24 cellular contexts compared by ENCODE assay signal in genomic region chr10:3150961-3151360, GRCh38. TPM values are rescaled to one million over a fixed set of nuclear protein-coding genes. Genes with fewer than 3 reads are reported as not detected.
A peak's percentile ranks its signal among the peaks of the same experiment; 100 is the strongest.
DNase-seq lines count a peak whose midpoint lies in the region; ATAC-seq and TF ChIP-seq lines count a peak whose summit lies in the region.
"Had no signal": no experiment of that assay in that cellular context is flagged by ENCODE, and none has a peak within 500 bp of the region (broad histone marks: within the 10 kb centered on the region; RNA-seq: fewer than 3 reads in every experiment).

No MANE protein-coding gene starts in this region.

- no peak for ATAC-seq in activated naive CD8-positive, alpha-beta T cell treated with anti-CD3 and anti-CD28 coated beads, Interleukin-2, amount 50 U/mL, for 24 hours
- no peak for ATAC-seq in upper lobe of right lung
- no peak for ATAC-seq in GM18867 (IDR thresholded peaks at IDR 0.05; ENCODE audit: unreplicated experiment)
- ATAC-seq: GM12878 had no signal

- H3K9me3 Mint-ChIP-seq in activated CD4-positive, alpha-beta T cell treated with anti-CD3 and anti-CD28 coated beads, Interleukin-2, amount 10 ng/mL, durations not matched to agents 7 days and 5 days = no peaks in the 10 kb centered on the region
- no peaks in the 10 kb centered on the region for H3K9me3 Mint-ChIP-seq in activated naive CD8-positive, alpha-beta T cell treated with anti-CD3 and anti-CD28 coated beads for 36 hours
- H3K9me3 Mint-ChIP-seq in activated naive CD8-positive, alpha-beta T cell treated with anti-CD3 and anti-CD28 coated beads, Interleukin-2, amount 50 U/mL, for 24 hours = no peaks in the 10 kb centered on the region
- H3K9me3 Mint-ChIP-seq: CD14-positive monocyte; CD4-positive, alpha-beta T cell; CD8-positive, alpha-beta memory T cell had no signal

- H3K4me1 ChIP-seq in upper lobe of right lung = no peaks in the 10 kb centered on the region
- H3K4me1 ChIP-seq: A549; BE2C; BLaER1 treated with 17β-estradiol and CSF1 and Interleukin-3, amounts not matched to agents 10 nM and 100 nM had no signal

- H3K27me3 Mint-ChIP-seq in activated CD4-positive, alpha-beta T cell treated with anti-CD3 and anti-CD28 coated beads, Interleukin-2, amount 10 ng/mL, durations not matched to agents 7 days and 5 days = no peaks in the 10 kb centered on the region
- no peaks in the 10 kb centered on the region for H3K27me3 Mint-ChIP-seq in activated naive CD8-positive, alpha-beta T cell treated with anti-CD3 and anti-CD28 coated beads for 36 hours
- no peaks in the 10 kb centered on the region for H3K27me3 Mint-ChIP-seq in activated naive CD8-positive, alpha-beta T cell treated with anti-CD3 and anti-CD28 coated beads, Interleukin-2, amount 50 U/mL, for 24 hours
- H3K27me3 Mint-ChIP-seq: CD4-positive, alpha-beta T cell; CD8-positive, alpha-beta memory T cell had no signal

- intact Hi-C loops in upper lobe of right lung (cut with DNase I) = no loop called here

- CTCF ChIA-PET in activated CD4-positive, alpha-beta T cell treated with anti-CD3 and anti-CD28 coated beads, Interleukin-2, amount 10 ng/mL, durations not matched to agents 7 days and 5 days (lab: Charles Lee) = interaction anchor here (0.7 kb wide), 1 partner anchor 1506 kb away, joined by 3 read pairs; no protein-coding TSS in a partner anchor

- peaks cover 3% of the 10 kb centered on the region for H3K4me1 Mint-ChIP-seq in activated CD4-positive, alpha-beta T cell treated with anti-CD3 and anti-CD28 coated beads, Interleukin-2, amount 10 ng/mL, durations not matched to agents 7 days and 5 days
- peaks cover 4% of the 10 kb centered on the region for H3K4me1 Mint-ChIP-seq in activated naive CD8-positive, alpha-beta T cell treated with anti-CD3 and anti-CD28 coated beads for 36 hours
- H3K4me1 Mint-ChIP-seq in activated naive CD8-positive, alpha-beta T cell treated with anti-CD3 and anti-CD28 coated beads, Interleukin-2, amount 50 U/mL, for 24 hours = peaks cover 4% of the 10 kb centered on the region
- H3K4me1 Mint-ChIP-seq: CD14-positive monocyte had no signal

- no peaks in the 10 kb centered on the region for H3K9me3 ChIP-seq in upper lobe of right lung
- H3K9me3 ChIP-seq: A549; BE2C; BLaER1 treated with 17β-estradiol and CSF1 and Interleukin-3, amounts not matched to agents 10 nM and 100 nM had no signal

- H3K27ac ChIP-seq in upper lobe of right lung = no peak overlapping the region
- H3K27ac ChIP-seq: A549; BLaER1 treated with 17β-estradiol and CSF1 and Interleukin-3, amounts not matched to agents 10 nM and 100 nM; GM23248 had no signal

- TF ChIP-seq CTCF in upper lobe of right lung (IDR thresholded peaks at IDR 0.05) = no peak

- H3K36me3 ChIP-seq in upper lobe of right lung = peaks cover 97% of the 10 kb centered on the region

- H3K27me3 ChIP-seq in upper lobe of right lung = no peaks in the 10 kb centered on the region
- H3K27me3 ChIP-seq: BE2C; BLaER1 treated with 17β-estradiol and CSF1 and Interleukin-3, amounts not matched to agents 10 nM and 100 nM had no signal

- H3K27ac Mint-ChIP-seq in activated CD4-positive, alpha-beta T cell treated with anti-CD3 and anti-CD28 coated beads, Interleukin-2, amount 10 ng/mL, durations not matched to agents 7 days and 5 days = peak overlapping the region; percentile 50
- peak overlapping the region; percentile 12 for H3K27ac Mint-ChIP-seq in activated naive CD8-positive, alpha-beta T cell treated with anti-CD3 and anti-CD28 coated beads for 36 hours
- H3K27ac Mint-ChIP-seq in activated naive CD8-positive, alpha-beta T cell treated with anti-CD3 and anti-CD28 coated beads, Interleukin-2, amount 50 U/mL, for 24 hours = no peak overlapping the region
- H3K27ac Mint-ChIP-seq: CD4-positive, alpha-beta T cell had no signal

- POLR2A ChIA-PET in activated CD4-positive, alpha-beta T cell treated with anti-CD3 and anti-CD28 coated beads, Interleukin-2, amount 10 ng/mL, durations not matched to agents 7 days and 5 days (lab: Charles Lee) = no interaction called here

- peaks cover 46% of the 10 kb centered on the region for H3K36me3 Mint-ChIP-seq in activated CD4-positive, alpha-beta T cell treated with anti-CD3 and anti-CD28 coated beads, Interleukin-2, amount 10 ng/mL, durations not matched to agents 7 days and 5 days (ENCODE audit: low read depth)
- peaks cover 19% of the 10 kb centered on the region for H3K36me3 Mint-ChIP-seq in activated naive CD8-positive, alpha-beta T cell treated with anti-CD3 and anti-CD28 coated beads for 36 hours
- H3K36me3 Mint-ChIP-seq in activated naive CD8-positive, alpha-beta T cell treated with anti-CD3 and anti-CD28 coated beads, Interleukin-2, amount 50 U/mL, for 24 hours (ENCODE audit: low read depth) = peaks cover 57% of the 10 kb centered on the region

- no peak overlapping the region for H3K4me3 ChIP-seq in upper lobe of right lung
- H3K4me3 ChIP-seq: A549; BLaER1 treated with 17β-estradiol and CSF1 and Interleukin-3, amounts not matched to agents 10 nM and 100 nM; GM12878; GM23248 had no signal

- no peak for DNase-seq in activated CD4-positive, alpha-beta T cell treated with anti-CD3 and anti-CD28 coated beads, Interleukin-2, amount 10 ng/mL, durations not matched to agents 7 days and 5 days
- no peak for DNase-seq in activated CD4-positive, alpha-beta T cell treated with anti-CD3 and anti-CD28 coated beads for 48 hours
- no peak for DNase-seq in activated naive CD8-positive, alpha-beta T cell treated with anti-CD3 and anti-CD28 coated beads for 36 hours
- no peak for DNase-seq in activated naive CD8-positive, alpha-beta T cell treated with anti-CD3 and anti-CD28 coated beads, Interleukin-2, amount 50 U/mL, for 24 hours
- DNase-seq in left kidney (ENCODE audit: low read depth, low spot score) = peak; percentile 49
- peak; percentile 15 for DNase-seq in upper lobe of right lung
- DNase-seq: 8988T; ACHN; AML-193; BE2C; CD4-positive, alpha-beta T cell; CD8-positive, alpha-beta memory T cell; DMS 273 treated with DMSO at 0.1 percent for 48 hours; DMS79; EL; GDM1; GM23248; H7; HCEC 1CT had no signal

- no peak overlapping the region for H3K4me3 Mint-ChIP-seq in activated CD4-positive, alpha-beta T cell treated with anti-CD3 and anti-CD28 coated beads, Interleukin-2, amount 10 ng/mL, durations not matched to agents 7 days and 5 days
- H3K4me3 Mint-ChIP-seq in activated naive CD8-positive, alpha-beta T cell treated with anti-CD3 and anti-CD28 coated beads for 36 hours = no peak overlapping the region
- H3K4me3 Mint-ChIP-seq in activated naive CD8-positive, alpha-beta T cell treated with anti-CD3 and anti-CD28 coated beads, Interleukin-2, amount 50 U/mL, for 24 hours = no peak overlapping the region
- H3K4me3 Mint-ChIP-seq: CD14-positive monocyte; CD4-positive, alpha-beta T cell; CD8-positive, alpha-beta memory T cell had no signal

RNA-seq across cellular contexts. Expression of gene PITRM1, which starts 21.6 kb away (rescaled TPM):
- 10 to 100 TPM; 57.4 to 58.0 TPM for total RNA-seq in activated CD4-positive, alpha-beta T cell treated with anti-CD3 and anti-CD28 coated beads, Interleukin-2, amount 10 ng/mL, durations not matched to agents 7 days and 5 days
- 10 to 100 TPM; 75.3 to 75.5 TPM for total RNA-seq in activated naive CD8-positive, alpha-beta T cell treated with anti-CD3 and anti-CD28 coated beads for 36 hours
- 65.0 TPM for total RNA-seq in upper lobe of right lung

Comparison
In these comparisons a context has a peak if more than half of its experiments do, and no peak if none do; other contexts are left out.
1. DNase-seq: peak in left kidney (single experiment) and upper lobe of right lung (single experiment); none in activated CD4-positive, alpha-beta T cell treated with anti-CD3 and anti-CD28 coated beads, Interleukin-2, amount 10 ng/mL, durations not matched to agents 7 days and 5 days (single experiment), activated CD4-positive, alpha-beta T cell treated with anti-CD3 and anti-CD28 coated beads for 48 hours (single experiment), activated naive CD8-positive, alpha-beta T cell treated with anti-CD3 and anti-CD28 coated beads for 36 hours (single experiment) and activated naive CD8-positive, alpha-beta T cell treated with anti-CD3 and anti-CD28 coated beads, Interleukin-2, amount 50 U/mL, for 24 hours (single experiment).